ENCODE assay signal across 8 cellular contexts in genomic region chr10:24209946-24210491, GRCh38. TPM values are rescaled to one million over a fixed set of nuclear protein-coding genes. Genes with fewer than 3 reads are reported as not detected.
DNase-seq lines count a peak whose midpoint lies in the region; ATAC-seq and TF ChIP-seq lines count a peak whose summit lies in the region.

No MANE protein-coding gene starts in this region.

- ATAC-seq in GM21423 (IDR thresholded peaks at IDR 0.05; ENCODE audit: unreplicated experiment) (peak; percentile 61), HG03571 (IDR thresholded peaks at IDR 0.05; ENCODE audit: unreplicated experiment) (peak; percentile 57), T-cell (replicated peaks in 1 of 4) (no peak)

- no peaks in the 10 kb centered on the region for H3K36me3 Mint-ChIP-seq in T-cell

- peaks cover 14 to 20% (median 15%) of the 10 kb centered on the region in 3 donors for H3K4me1 Mint-ChIP-seq in T-cell

- H3K27me3 ChIP-seq in kidney epithelial cell (ENCODE audit: control insufficient read depth, insufficient read depth, low read length): no peaks in the 10 kb centered on the region

- H3K4me1 ChIP-seq in ES-I3 (ENCODE audit: insufficient read depth, low read length): peaks cover 37% of the 10 kb centered on the region

- TF ChIP-seq CTCF in kidney epithelial cell (IDR thresholded peaks at IDR 0.05; ENCODE audit: insufficient read depth, low read length, poor library complexity, severe bottlenecking): no peak

- no peaks in the 10 kb centered on the region for H3K9me3 Mint-ChIP-seq in T-cell

- CTCF ChIA-PET in T-cell (lab: Charles Lee): no interaction called here

- H3K36me3 ChIP-seq in ES-I3 (ENCODE audit: insufficient read depth, low read length) (no peaks in the 10 kb centered on the region), kidney epithelial cell (ENCODE audit: control insufficient read depth, insufficient read depth, low read length) (no peaks in the 10 kb centered on the region)

- H3K9me3 ChIP-seq in ES-I3 (ENCODE audit: control insufficient read depth, insufficient read depth, low read length): no peaks in the 10 kb centered on the region; the same call in 1 of the 2 replicates

- H3K27me3 Mint-ChIP-seq in T-cell: peaks cover 33 to 48% of the 10 kb centered on the region in 2 donors

- peak overlapping the region; percentile 54 for H3K4me3 ChIP-seq in kidney epithelial cell (ENCODE audit: low read depth, low read length)

- DNase-seq in amniotic epithelial cell (ENCODE audit: low read depth) (peak; percentile 92), kidney epithelial cell (ENCODE audit: low read depth) (peak; percentile 62), AML-193 (lab: John Stamatoyannopoulos, UW) (no peak), T-cell (no peak)
- peak; percentile 55 for DNase-seq in stimulated activated CD8-positive, alpha-beta memory T cell treated with anti-CD3 and anti-CD28 coated beads, Interleukin-4, amount 100 ng/mL, for 48 hours

- POLR2A ChIA-PET in T-cell (lab: Charles Lee): no interaction called here

- peak overlapping the region; percentile 66 for H3K9ac ChIP-seq in ES-I3 (ENCODE audit: low read depth, low read length)

- H3K4me3 Mint-ChIP-seq in T-cell: peak overlapping the region in 1 of 3 donors; percentile 40

- no peak overlapping the region for H3K27ac Mint-ChIP-seq in T-cell

RNA-seq across cellular contexts. Expression of gene KIAA1217, which starts 1.1 kb away (rescaled TPM):
- total RNA-seq in kidney epithelial cell (18.9 and 21.5 TPM in 2 replicates), T-cell (1 to 10 TPM in 1 of 5 donors, under 1 TPM in 3, not detected in 1; 0.12 to 1.2 (median 0.66) TPM)

Comparison
In these comparisons a context has a peak if more than half of its experiments do, and no peak if none do; other contexts are left out.
1. ATAC-seq: peak in GM21423 (single experiment) and HG03571 (single experiment); none in T-cell (0 of 4).
2. DNase-seq: peak in amniotic epithelial cell (single experiment), kidney epithelial cell (single experiment) and stimulated activated CD8-positive, alpha-beta memory T cell treated with anti-CD3 and anti-CD28 coated beads, Interleukin-4, amount 100 ng/mL, for 48 hours (single experiment); none in AML-193 (0 of 2) and T-cell (0 of 34).